ENCODE assay signal across 8 cellular contexts in the genomic region with DNA sequence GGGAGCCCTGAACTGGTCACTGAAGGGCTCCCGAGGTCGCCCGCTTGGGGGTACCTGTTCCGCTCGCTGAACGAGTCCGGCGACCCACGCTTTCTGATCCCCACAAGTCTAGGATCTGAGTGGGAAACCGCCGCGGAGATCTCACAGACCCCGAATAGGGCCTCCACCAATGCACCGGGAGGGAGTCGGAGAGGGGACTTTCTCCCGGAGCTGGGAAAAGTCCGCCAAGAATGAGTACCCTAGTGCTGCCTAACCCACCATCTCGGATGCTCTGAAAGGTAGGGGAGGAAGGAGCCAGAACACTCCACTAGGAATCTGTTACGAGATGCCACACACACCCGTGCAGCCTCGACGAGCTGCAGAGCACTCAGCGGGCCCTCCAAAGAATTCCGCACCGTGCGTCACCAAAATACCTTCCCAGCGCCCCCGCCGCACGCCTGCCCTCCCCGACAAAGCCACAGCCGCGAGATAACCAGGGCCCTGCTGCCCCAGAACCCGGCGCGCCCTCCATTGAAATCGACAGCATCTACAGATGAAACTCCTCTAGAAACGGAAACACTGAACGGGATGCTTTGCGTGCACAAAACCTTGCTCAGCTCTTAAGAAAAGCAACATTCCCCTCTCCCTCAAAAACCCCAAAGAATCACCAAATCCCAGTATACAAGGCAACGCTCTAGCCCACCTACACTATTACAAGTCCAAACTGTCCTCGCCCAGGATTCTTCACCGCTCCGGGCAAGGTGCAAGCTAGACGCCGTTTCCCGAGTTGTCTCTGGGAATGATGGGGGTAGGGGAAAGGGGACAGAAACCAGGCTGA. TPM values are rescaled to one million over a fixed set of nuclear protein-coding genes. Genes with fewer than 3 reads are reported as not detected.
DNase-seq lines count a peak whose midpoint lies in the region; ATAC-seq, FAIRE-seq and TF ChIP-seq lines count a peak whose summit lies in the region.

No MANE protein-coding gene starts in this region.

- TF ChIP-seq CTCF in RWPE2 (IDR thresholded peaks at IDR 0.05; ENCODE audit: poor library complexity, severe bottlenecking) (no peak), vagina (IDR thresholded peaks at IDR 0.05) (no peak)

- H3K27ac ChIP-seq in RWPE2 (ENCODE audit: poor library complexity, severe bottlenecking) (peak overlapping the region; percentile 74), vagina (peak overlapping the region; percentile 87)
- no peak overlapping the region for H3K27ac ChIP-seq in effector memory CD4-positive, alpha-beta T cell (ENCODE audit: insufficient read depth, low read length, poor library complexity, severe bottlenecking)

- peak overlapping the region; percentile 69 for H3K9ac ChIP-seq in mucosa of stomach (ENCODE audit: low read length)

- peak overlapping the region; percentile 59 for H3K4me3 ChIP-seq in RWPE2 (ENCODE audit: severe bottlenecking)
- H3K4me3 ChIP-seq in effector memory CD4-positive, alpha-beta T cell (ENCODE audit: insufficient read depth, low read depth, low read length, poor library complexity, severe bottlenecking), result peak overlapping the region; percentile 41
- H3K4me3 ChIP-seq in mucosa of stomach (ENCODE audit: low read length), result peak overlapping the region; percentile 52
- peak overlapping the region; percentile 66 to 79 for H3K4me3 ChIP-seq in vagina

- in situ Hi-C loops in KBM-7 (cut with MboI; ENCODE audit: low pct_unique_long_range_greater_than_20kb, low sequenced_read_pairs), result no loop called here

- no peaks in the 10 kb centered on the region for H3K27me3 ChIP-seq in RWPE2 (ENCODE audit: insufficient read depth, poor library complexity, severe bottlenecking)
- peaks cover 55% of the 10 kb centered on the region for H3K27me3 ChIP-seq in effector memory CD4-positive, alpha-beta T cell (replicated peaks; ENCODE audit: control insufficient read depth, insufficient read depth, low read length, poor library complexity, severe bottlenecking)
- peaks cover 73% of the 10 kb centered on the region for H3K27me3 ChIP-seq in mucosa of stomach (ENCODE audit: control insufficient read depth, insufficient read depth, low read length)
- H3K27me3 ChIP-seq in vagina, result no peaks in the 10 kb centered on the region

- no peaks in the 10 kb centered on the region for H3K36me3 ChIP-seq in RWPE2 (ENCODE audit: low read depth)
- no peaks in the 10 kb centered on the region for H3K36me3 ChIP-seq in effector memory CD4-positive, alpha-beta T cell (ENCODE audit: control insufficient read depth, insufficient read depth, low read length)
- no peaks in the 10 kb centered on the region for H3K36me3 ChIP-seq in mucosa of stomach (ENCODE audit: control insufficient read depth, insufficient read depth, low read length)
- H3K36me3 ChIP-seq in vagina, result no peaks in the 10 kb centered on the region

- no peak for TF ChIP-seq POLR2A in GM12892 (IDR thresholded peaks at IDR 0.05; ENCODE audit: low read depth, low read length)
- TF ChIP-seq POLR2A in vagina (IDR thresholded peaks at IDR 0.05), result no peak

- FAIRE-seq in GM12892 (lab: Jason Lieb, UNC), result no peak

- intact Hi-C loops in vagina (cut with DNase I), result loop anchor here (5.0 to 10.0 kb wide), 4 partner anchors 108 to 1460 kb away; no protein-coding TSS in a partner anchor

- H3K4me1 ChIP-seq in RWPE2 (ENCODE audit: insufficient read depth, poor library complexity, severe bottlenecking) (peaks cover 18% of the 10 kb centered on the region), mucosa of stomach (ENCODE audit: control insufficient read depth, insufficient read depth, low read length) (peaks cover 11% of the 10 kb centered on the region), vagina (peaks cover 54% of the 10 kb centered on the region)
- peaks cover 42% of the 10 kb centered on the region for H3K4me1 ChIP-seq in effector memory CD4-positive, alpha-beta T cell (ENCODE audit: control insufficient read depth, insufficient read depth, low read length, poor library complexity, severe bottlenecking)

- DNase-seq in GM12892 (ENCODE audit: insufficient read length) (peak; percentile 12), RWPE2 (ENCODE audit: low spot score) (peak; percentile 76), vagina (ENCODE audit: extremely low spot score in 2 of 2) (no peak), KBM-7 (no peak)
- no peak for DNase-seq in effector memory CD4-positive, alpha-beta T cell
- no peak for DNase-seq in activated CD4-positive, CD25-positive, alpha-beta regulatory T cell treated with anti-CD3 and anti-CD28 coated beads, Interleukin-2, amount 50 U/mL, for 72 hours

- ATAC-seq in RWPE2 (ENCODE audit: low read depth), result peak; percentile 20
- no peak for ATAC-seq in HG02623 (IDR thresholded peaks at IDR 0.05; ENCODE audit: unreplicated experiment)

- H3K9me3 ChIP-seq in RWPE2 (ENCODE audit: severe bottlenecking) (no peaks in the 10 kb centered on the region), mucosa of stomach (ENCODE audit: control insufficient read depth, low read length) (no peaks in the 10 kb centered on the region), vagina (no peaks in the 10 kb centered on the region)
- H3K9me3 ChIP-seq in effector memory CD4-positive, alpha-beta T cell (ENCODE audit: control insufficient read depth, low read length), result no peaks in the 10 kb centered on the region

RNA-seq across cellular contexts. Expression of a gene that starts 0.7 kb away (rescaled TPM):
- 0.04 TPM for polyA plus RNA-seq in GM12892 (2012; ENCODE audit: missing spikeins)
- 130 TPM for total RNA-seq in vagina

RNA-seq across cellular contexts. Expression of a gene that starts 38.4 kb away (rescaled TPM):
- polyA plus RNA-seq in GM12892 (2012; ENCODE audit: missing spikeins), result 412 TPM
- total RNA-seq in vagina, result 286 TPM

Comparison
In these comparisons a context has a peak if more than half of its experiments do, and no peak if none do; other contexts are left out.
1. DNase-seq: peak in GM12892 (single experiment) and RWPE2 (single experiment); none in effector memory CD4-positive, alpha-beta T cell (0 of 3), vagina (0 of 2), KBM-7 (single experiment) and activated CD4-positive, CD25-positive, alpha-beta regulatory T cell treated with anti-CD3 and anti-CD28 coated beads, Interleukin-2, amount 50 U/mL, for 72 hours (single experiment).
2. Peak in every context shown above with its lines, with median percentiles within 50 percentile points of each other: H3K4me3 ChIP-seq.